In the genomic region with DNA sequence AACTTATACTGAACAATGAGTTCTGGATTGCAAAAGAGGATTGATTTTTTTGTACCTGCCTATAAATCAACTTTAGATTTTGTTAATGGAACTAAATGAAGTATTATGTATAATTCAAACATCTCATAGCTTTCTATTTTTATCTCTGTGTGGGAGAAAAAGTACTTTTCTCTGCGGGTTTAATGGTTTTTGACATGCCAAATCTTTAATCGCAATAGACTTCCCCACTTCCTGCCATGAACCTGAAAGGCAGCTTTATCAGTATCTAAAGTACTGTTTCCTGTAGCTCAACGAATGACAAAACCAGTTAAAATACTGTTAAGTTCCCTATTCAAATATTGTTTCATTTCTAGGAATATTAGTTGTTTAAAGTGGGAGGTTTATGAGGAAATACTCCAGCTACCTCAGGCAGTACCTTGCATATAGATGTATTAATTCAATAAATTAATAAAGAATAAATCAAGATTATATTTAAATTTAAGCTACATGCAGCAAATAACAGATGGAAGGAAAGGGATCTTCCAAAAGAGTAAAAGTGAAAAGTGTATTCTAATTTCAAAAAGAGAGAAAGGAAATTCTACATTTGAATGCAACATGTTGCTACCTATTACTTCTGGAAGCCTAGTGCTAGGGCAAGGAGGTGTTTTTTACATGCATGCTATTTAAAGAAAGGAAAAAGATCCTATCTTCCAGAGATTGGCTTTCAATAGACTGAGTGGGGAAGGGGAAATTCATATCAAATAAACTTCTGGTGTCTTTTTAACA, we compare ENCODE assay signal across 15 cellular contexts.
A peak's percentile ranks its signal among the peaks of the same experiment; 100 is the strongest.
DNase-seq lines count a peak whose midpoint lies in the region; ATAC-seq, FAIRE-seq and TF ChIP-seq lines count a peak whose summit lies in the region.
"Had no signal": no experiment of that assay in that cellular context is flagged by ENCODE, and none has a peak within 500 bp of the region (broad histone marks: within the 10 kb centered on the region; RNA-seq: fewer than 3 reads in every experiment).

No MANE protein-coding gene starts in this region.

- peak overlapping the region; percentile 90 for H3K27ac Mint-ChIP-seq in T-helper 2 cell treated with Interferon-gamma antibody and Interleukin-4, amounts not matched to agents 5 μg/mL and 100 μg/mL, for 36 hours
- H3K27ac Mint-ChIP-seq in naive thymus-derived CD4-positive, alpha-beta T cell = peak overlapping the region; percentile 71 to 92 (median 85)

- CTCF ChIA-PET in naive thymus-derived CD4-positive, alpha-beta T cell (lab: Charles Lee) = no interaction called here
- CTCF ChIA-PET in HepG2 (lab: Yijun Ruan, JAX; ENCODE audit: low intra/inter-chr PET ratio, low total read pairs) = no interaction called here

- TF ChIP-seq CTCF in HepG2 (CRISPR knock-in tag; IDR thresholded peaks at IDR 0.05) = no peak

- ATAC-seq in HG02610 (IDR thresholded peaks at IDR 0.05; ENCODE audit: unreplicated experiment) (peak; percentile 67), HG03457 (IDR thresholded peaks at IDR 0.05; ENCODE audit: unreplicated experiment) (no peak), HepG2 (no peak)
- ATAC-seq in naive thymus-derived CD4-positive, alpha-beta T cell = peak; percentile 72
- ATAC-seq: left ventricle myocardium superior had no signal

- H3K4me3 ChIP-seq in naive thymus-derived CD4-positive, alpha-beta T cell (ENCODE audit: low read length) = peak overlapping the region; percentile 18
- no peak overlapping the region for H3K4me3 ChIP-seq in HepG2 (replicated peaks in 1 of 3; ENCODE audit: insufficient read depth in 1 of 3, low read depth in 2 of 3, low read length in 3 of 3)

- DNase-seq in NCI-H510A treated with DMSO at 0.1 percent for 48 hours (lab: John Stamatoyannopoulos, UW) (peak; percentile 7), NCI-H510A (lab: John Stamatoyannopoulos, UW) (no peak), germinal center (ENCODE audit: low spot score) (no peak), HepG2 (ENCODE audit: low spot score) (no peak)
- peak; percentile 25 for DNase-seq in T-helper 2 cell treated with Interferon-gamma antibody and Interleukin-4, amounts not matched to agents 5 μg/mL and 100 μg/mL, for 36 hours (ENCODE audit: low spot score)
- peak in 6 of 9 donors; percentile 37 to 68 (median 59) for DNase-seq in naive thymus-derived CD4-positive, alpha-beta T cell
- DNase-seq: left ventricle myocardium superior, NCI-H446, RPMI8226, trophoblast cell had no signal

- BruUV-seq in HepG2 (replicated peaks; lab: Mats Ljungman, UMichigan) = no TSS peak

- H3K9me3 ChIP-seq in naive thymus-derived CD4-positive, alpha-beta T cell (ENCODE audit: control insufficient read depth in 2 of 3, low read length in 3 of 3) = no peaks in the 10 kb centered on the region
- no peaks in the 10 kb centered on the region for H3K9me3 ChIP-seq in HepG2 (ENCODE audit: low read length)
- H3K9me3 ChIP-seq: neutrophil had no signal

- H3K9me3 Mint-ChIP-seq in T-helper 2 cell treated with Interferon-gamma antibody and Interleukin-4, amounts not matched to agents 5 μg/mL and 100 μg/mL, for 36 hours = no peaks in the 10 kb centered on the region
- peaks cover 0 to 3% (median 0%) of the 10 kb centered on the region in 11 donors for H3K9me3 Mint-ChIP-seq in naive thymus-derived CD4-positive, alpha-beta T cell

- H2AFZ ChIP-seq in HepG2 (ENCODE audit: low read length) = no peak overlapping the region

- 45% methylated on average over 3 of the region's 3 CpGs for WGBS in HepG2 (ENCODE audit: low lambda C conversion rate)

- H3K4me1 Mint-ChIP-seq in T-helper 2 cell treated with Interferon-gamma antibody and Interleukin-4, amounts not matched to agents 5 μg/mL and 100 μg/mL, for 36 hours (ENCODE audit: low read depth) = peaks cover 39% of the 10 kb centered on the region
- peaks cover 16 to 52% (median 46%) of the 10 kb centered on the region in 7 donors for H3K4me1 Mint-ChIP-seq in naive thymus-derived CD4-positive, alpha-beta T cell

- no peaks in the 10 kb centered on the region for H3K27me3 ChIP-seq in naive thymus-derived CD4-positive, alpha-beta T cell (ENCODE audit: control insufficient read depth in 2 of 2, insufficient read depth in 2 of 2, low read length in 2 of 2)
- peaks cover 0 to 1% of the 10 kb centered on the region in 2 experiments; a peak in 2 of 5 replicates for H3K27me3 ChIP-seq in HepG2 (ENCODE audit: control insufficient read depth in 1 of 2, insufficient read depth in 2 of 2, low read length in 2 of 2)
- H3K27me3 ChIP-seq: neutrophil had no signal

- no peak overlapping the region for H3K27ac ChIP-seq in naive thymus-derived CD4-positive, alpha-beta T cell (ENCODE audit: low read depth, low read length)
- no peak overlapping the region for H3K27ac ChIP-seq in HepG2 (ENCODE audit: extremely low read length, insufficient read depth, low read length)
- H3K27ac ChIP-seq: neutrophil had no signal

- peak overlapping the region; percentile 66 for H3K4me3 Mint-ChIP-seq in T-helper 2 cell treated with Interferon-gamma antibody and Interleukin-4, amounts not matched to agents 5 μg/mL and 100 μg/mL, for 36 hours
- H3K4me3 Mint-ChIP-seq in naive thymus-derived CD4-positive, alpha-beta T cell = peak overlapping the region; percentile 50 to 83 (median 72)

- in situ Hi-C loops in HepG2 (cut with HindIII; ENCODE audit: extremely low pct_ligation_motif_present, low pct_unique_long_range_greater_than_20kb) = no loop called here

- FAIRE-seq in HepG2 (lab: Jason Lieb, UNC) = no peak
- FAIRE-seq: A204.1, endothelial cell of umbilical vein had no signal

- intact Hi-C loops in naive thymus-derived CD4-positive, alpha-beta T cell (cut with micrococcal nuclease) = loop anchor here (1.0 to 10.0 kb wide), 3 partner anchors 130 to 168 kb away; no protein-coding TSS in a partner anchor
- intact Hi-C loops in HepG2 (cut with micrococcal nuclease; ENCODE audit: unreplicated experiment) = no loop called here

- peaks cover 19% of the 10 kb centered on the region for H3K27me3 Mint-ChIP-seq in T-helper 2 cell treated with Interferon-gamma antibody and Interleukin-4, amounts not matched to agents 5 μg/mL and 100 μg/mL, for 36 hours (ENCODE audit: low read depth)
- H3K27me3 Mint-ChIP-seq in naive thymus-derived CD4-positive, alpha-beta T cell = peaks cover 0 to 8% (median 0%) of the 10 kb centered on the region in 5 donors

- no peak overlapping the region for H3K9ac ChIP-seq in HepG2 (ENCODE audit: insufficient read depth, low read depth, low read length)

- H3K4me1 ChIP-seq in naive thymus-derived CD4-positive, alpha-beta T cell (ENCODE audit: control insufficient read depth in 2 of 2, insufficient read depth in 2 of 2, low read length in 2 of 2) = peaks cover 17 to 30% of the 10 kb centered on the region in 2 donors
- no peaks in the 10 kb centered on the region for H3K4me1 ChIP-seq in HepG2 (ENCODE audit: insufficient read depth, low read length)

- TF ChIP-seq POLR2A in HepG2 (IDR thresholded peaks at IDR 0.05; ENCODE audit: insufficient read depth in 1 of 2, low read depth in 2 of 2, low read length in 2 of 2) = no peak

- H3K36me3 ChIP-seq in naive thymus-derived CD4-positive, alpha-beta T cell (ENCODE audit: control insufficient read depth in 2 of 3, insufficient read depth in 3 of 3, low read length in 3 of 3) = no peaks in the 10 kb centered on the region
- H3K36me3 ChIP-seq in HepG2 (replicated peaks in 1 of 2; ENCODE audit: control insufficient read depth in 1 of 2, insufficient read depth in 2 of 2, low read length in 2 of 2) = no peaks in the 10 kb centered on the region
- H3K36me3 ChIP-seq: neutrophil had no signal

- peaks cover 3% of the 10 kb centered on the region for H3K36me3 Mint-ChIP-seq in T-helper 2 cell treated with Interferon-gamma antibody and Interleukin-4, amounts not matched to agents 5 μg/mL and 100 μg/mL, for 36 hours (ENCODE audit: low read depth)
- peaks cover 0 to 1% (median 0%) of the 10 kb centered on the region in 5 donors for H3K36me3 Mint-ChIP-seq in naive thymus-derived CD4-positive, alpha-beta T cell

- H4K20me1 ChIP-seq in HepG2 (ENCODE audit: insufficient read depth, low read length) = no peaks in the 10 kb centered on the region

- no peaks in the 10 kb centered on the region for H3K79me2 ChIP-seq in HepG2 (ENCODE audit: insufficient read depth, low read length)

- no peak for TF ChIP-seq RAD21 in HepG2 (CRISPR knock-in tag; IDR thresholded peaks at IDR 0.05)

- TF ChIP-seq EP300 in HepG2 (IDR thresholded peaks at IDR 0.05; ENCODE audit: low read depth in 2 of 2, low read length in 2 of 2) (no peak), HepG2 (CRISPR knock-in tag; IDR thresholded peaks at IDR 0.05; ENCODE audit: borderline replicate concordance) (no peak)

- no peak overlapping the region for H3K4me2 ChIP-seq in HepG2 (ENCODE audit: low read depth, low read length)

- POLR2A ChIA-PET in naive thymus-derived CD4-positive, alpha-beta T cell (lab: Charles Lee) = interaction anchor here (0.6 to 1.6 kb wide), 3 partner anchors 110 to 625 kb away, joined by 3 to 9 read pairs (median 4); no protein-coding TSS in a partner anchor
- POLR2A ChIA-PET in HepG2 (lab: Yijun Ruan, JAX) = no interaction called here

TF ChIP-seq in HepG2, 621 proteins besides CTCF, POLR2A, EP300 and RAD21 (continues in another document):
- no peak for TF ChIP-seq TCF12 (IDR thresholded peaks at IDR 0.05)
- no peak for TF ChIP-seq TCF12 (CRISPR knock-in tag; IDR thresholded peaks at IDR 0.05)
- no peak for TF ChIP-seq SYNCRIP (IDR thresholded peaks at IDR 0.05; ENCODE audit: insufficient read depth, low read depth, low read length)
- TF ChIP-seq STAT5B (CRISPR knock-in tag; IDR thresholded peaks at IDR 0.05) = no peak

Comparison
In these comparisons a context has a peak if more than half of its experiments do, and no peak if none do; other contexts are left out.
1. DNase-seq: peak in NCI-H510A treated with DMSO at 0.1 percent for 48 hours (single experiment), T-helper 2 cell treated with Interferon-gamma antibody and Interleukin-4, amounts not matched to agents 5 μg/mL and 100 μg/mL, for 36 hours (single experiment) and naive thymus-derived CD4-positive, alpha-beta T cell (6 of 9); none in NCI-H510A (single experiment), germinal center (single experiment) and HepG2 (single experiment).
2. ATAC-seq: peak in HG02610 (single experiment) and naive thymus-derived CD4-positive, alpha-beta T cell (single experiment); none in HG03457 (single experiment) and HepG2 (single experiment).